ENCODE assay signal across 19 cellular contexts in the genomic region with DNA sequence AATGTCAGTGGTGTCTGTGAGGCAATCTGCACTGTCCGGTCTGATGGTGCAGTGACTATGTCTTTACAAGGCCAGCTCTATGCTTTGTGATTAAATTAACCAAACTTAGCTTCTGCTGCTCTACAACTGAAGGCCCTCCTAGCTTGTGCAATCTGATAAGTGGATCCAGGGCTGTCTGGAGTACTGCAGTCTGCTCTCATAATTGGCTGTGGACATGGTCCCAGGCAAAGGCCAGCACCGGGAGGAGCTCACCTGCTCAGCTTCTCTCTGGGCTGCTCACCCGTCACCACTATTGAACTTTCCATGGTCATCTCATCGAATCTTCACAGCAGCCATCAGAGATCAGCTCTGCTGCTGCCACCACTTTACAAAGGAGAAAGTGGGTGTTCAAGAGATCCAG. TPM values are rescaled to one million over a fixed set of nuclear protein-coding genes. Genes with fewer than 3 reads are reported as not detected.
"Had no signal": no experiment of that assay in that cellular context is flagged by ENCODE, and none has a peak within 500 bp of the region (broad histone marks: within the 10 kb centered on the region; RNA-seq: fewer than 3 reads in every experiment).

No MANE protein-coding gene starts in this region.

- H3K4me3 ChIP-seq: esophagus squamous epithelium, hepatocyte, mucosa of descending colon, sigmoid colon, skin epidermis, stomach had no signal

- H3K4me1 ChIP-seq: sigmoid colon had no signal

- H3K4me2 ChIP-seq: hepatocyte had no signal

- H3K36me3 ChIP-seq: esophagus squamous epithelium, neutrophil, sigmoid colon, stomach had no signal

- H3K9me3 ChIP-seq: esophagus squamous epithelium, mucosa of descending colon, neutrophil, sigmoid colon, stomach had no signal

- ATAC-seq: effector memory CD8-positive, alpha-beta T cell; left cardiac atrium; left ventricle myocardium superior; mucosa of descending colon; naive thymus-derived CD8-positive, alpha-beta T cell had no signal

- DNase-seq: effector memory CD8-positive, alpha-beta T cell; esophagus squamous epithelium; foreskin melanocyte; kidney; left cardiac atrium; left ventricle myocardium superior; mammary epithelial cell; mucosa of descending colon; naive thymus-derived CD8-positive, alpha-beta T cell; posterior cingulate gyrus; sigmoid colon; stimulated activated CD4-positive, alpha-beta T cell treated with anti-CD3 and anti-CD28 coated beads, Interleukin-2, amount 100 ng/mL, for 24 hours; stimulated activated naive CD4-positive, alpha-beta T cell; stomach; trophoblast cell had no signal

- H3K27ac ChIP-seq: esophagus squamous epithelium, hepatocyte, neutrophil, sigmoid colon, stomach had no signal

- H3K27me3 ChIP-seq: esophagus squamous epithelium, hepatocyte, stomach had no signal

RNA-seq across cellular contexts. Expression of a gene that starts 13.0 kb away (rescaled TPM):
- total RNA-seq: epithelial cell of proximal tubule; naive thymus-derived CD8-positive, alpha-beta T cell had no signal
- polyA plus RNA-seq: naive thymus-derived CD8-positive, alpha-beta T cell had no signal
